ENCODE assay signal across 14 cellular contexts in genomic region chr5:73983661-73984060, GRCh38.
A peak's percentile ranks its signal among the peaks of the same experiment; 100 is the strongest.
DNase-seq lines count a peak whose midpoint lies in the region; ATAC-seq and TF ChIP-seq lines count a peak whose summit lies in the region.
"Had no signal": no experiment of that assay in that cellular context is flagged by ENCODE, and none has a peak within 500 bp of the region (broad histone marks: within the 10 kb centered on the region; RNA-seq: fewer than 3 reads in every experiment).

No MANE protein-coding gene starts in this region.

- H3K36me3 ChIP-seq in HUES48 (ENCODE audit: control insufficient read depth, insufficient read depth, low read length) (no peaks in the 10 kb centered on the region), neural progenitor cell (no peaks in the 10 kb centered on the region)
- H3K36me3 ChIP-seq: BLaER1 treated with 17β-estradiol and CSF1 and Interleukin-3, amounts not matched to agents 10 nM and 100 nM had no signal

- no peak overlapping the region for H3K4me3 Mint-ChIP-seq in neural progenitor cell
- H3K4me3 Mint-ChIP-seq: CD4-positive, CD25-positive, alpha-beta regulatory T cell; HFFc6 had no signal

- H3F3A ChIP-seq in neural progenitor cell (ENCODE audit: low read depth) = no peaks in the 10 kb centered on the region

- H3K9me3 ChIP-seq in HUES48 (ENCODE audit: control insufficient read depth, insufficient read depth, low read length) (no peaks in the 10 kb centered on the region), neural progenitor cell (ENCODE audit: low read depth) (no peaks in the 10 kb centered on the region)
- H3K9me3 ChIP-seq: BLaER1 treated with 17β-estradiol and CSF1 and Interleukin-3, amounts not matched to agents 10 nM and 100 nM had no signal

- no peak overlapping the region for H3K27ac Mint-ChIP-seq in neural progenitor cell
- H3K27ac Mint-ChIP-seq: CD4-positive, CD25-positive, alpha-beta regulatory T cell; HFFc6 had no signal

- H3K27ac ChIP-seq in HUES48 (ENCODE audit: low read depth, low read length) (peak overlapping the region; percentile 10), neural progenitor cell (no peak overlapping the region)
- H3K27ac ChIP-seq: BLaER1 treated with 17β-estradiol and CSF1 and Interleukin-3, amounts not matched to agents 10 nM and 100 nM; HL-60 had no signal

- DNase-seq in epithelial cell of esophagus (ENCODE audit: low read depth) (peak; percentile 88), kidney glomerular epithelial cell (lab: John Stamatoyannopoulos, UW) (peak; percentile 39), neural progenitor cell (ENCODE audit: low spot score) (no peak), NCI-H82 treated with DMSO at 0.1 percent for 48 hours (lab: John Stamatoyannopoulos, UW; ENCODE audit: unreplicated experiment) (no peak), cerebellar nuclear complex (lab: John Stamatoyannopoulos, UW) (no peak)
- DNase-seq: 8988T; CD4-positive, CD25-positive, alpha-beta regulatory T cell; DMS 273 treated with DMSO at 0.1 percent for 48 hours; HCEC 1CT; HFFc6 had no signal

- H3K4me3 ChIP-seq in HUES48 (ENCODE audit: low read depth, low read length) = no peak overlapping the region
- H3K4me3 ChIP-seq in epithelial cell of esophagus (ENCODE audit: low read length) = no peak overlapping the region
- H3K4me3 ChIP-seq in neural progenitor cell = no peak overlapping the region
- H3K4me3 ChIP-seq: BLaER1 treated with 17β-estradiol and CSF1 and Interleukin-3, amounts not matched to agents 10 nM and 100 nM had no signal

- H3K79me2 ChIP-seq in neural progenitor cell (ENCODE audit: low read depth) = no peaks in the 10 kb centered on the region

- H3K27me3 ChIP-seq in HUES48 (ENCODE audit: control insufficient read depth, insufficient read depth, low read length) (no peaks in the 10 kb centered on the region), neural progenitor cell (no peaks in the 10 kb centered on the region)
- H3K27me3 ChIP-seq: BLaER1 treated with 17β-estradiol and CSF1 and Interleukin-3, amounts not matched to agents 10 nM and 100 nM had no signal

- no peak for ATAC-seq in HG03442 (IDR thresholded peaks at IDR 0.05; ENCODE audit: unreplicated experiment)

- no peaks in the 10 kb centered on the region for H4K20me1 ChIP-seq in neural progenitor cell (ENCODE audit: low read depth)
- H4K20me1 ChIP-seq: BLaER1 treated with 17β-estradiol and CSF1 and Interleukin-3, amounts not matched to agents 10 nM and 100 nM had no signal

- no peaks in the 10 kb centered on the region for H3K4me1 Mint-ChIP-seq in neural progenitor cell
- H3K4me1 Mint-ChIP-seq: CD4-positive, CD25-positive, alpha-beta regulatory T cell had no signal

- no peaks in the 10 kb centered on the region for H3K36me3 Mint-ChIP-seq in neural progenitor cell
- H3K36me3 Mint-ChIP-seq: CD4-positive, CD25-positive, alpha-beta regulatory T cell had no signal

- no peaks in the 10 kb centered on the region for H3K9me3 Mint-ChIP-seq in neural progenitor cell
- H3K9me3 Mint-ChIP-seq: HFFc6 had no signal

- H3K9ac ChIP-seq in HUES48 (ENCODE audit: low read depth, low read length) (no peak overlapping the region), neural progenitor cell (no peak overlapping the region)
- H3K9ac ChIP-seq: BLaER1 treated with 17β-estradiol and CSF1 and Interleukin-3, amounts not matched to agents 10 nM and 100 nM had no signal

- H2AFZ ChIP-seq in neural progenitor cell (replicated peaks) = peak overlapping the region; percentile 58

- peaks cover 3% of the 10 kb centered on the region for H3K27me3 Mint-ChIP-seq in neural progenitor cell (ENCODE audit: insufficient read depth, low read depth)

- H3K4me1 ChIP-seq in HUES48 (ENCODE audit: control insufficient read depth, insufficient read depth, low read length) (no peaks in the 10 kb centered on the region), neural progenitor cell (peaks cover 10% of the 10 kb centered on the region)
- H3K4me1 ChIP-seq: BLaER1 treated with 17β-estradiol and CSF1 and Interleukin-3, amounts not matched to agents 10 nM and 100 nM had no signal

- no peak overlapping the region for H3K4me2 ChIP-seq in neural progenitor cell
- H3K4me2 ChIP-seq: BLaER1 treated with 17β-estradiol and CSF1 and Interleukin-3, amounts not matched to agents 10 nM and 100 nM had no signal

- TF ChIP-seq CTCF in epithelial cell of esophagus (IDR thresholded peaks at IDR 0.05; ENCODE audit: insufficient read depth, low read depth, low read length, missing control alignments) = no peak
- no peak for TF ChIP-seq CTCF in neural progenitor cell (IDR thresholded peaks at IDR 0.05)

Comparison
In these comparisons a context has a peak if more than half of its experiments do, and no peak if none do; other contexts are left out.
1. DNase-seq: peak in epithelial cell of esophagus (single experiment) and kidney glomerular epithelial cell (single experiment); none in neural progenitor cell (single experiment), NCI-H82 treated with DMSO at 0.1 percent for 48 hours (single experiment) and cerebellar nuclear complex (0 of 2).